ENCODE assay signal across 8 cellular contexts in the genomic region with DNA sequence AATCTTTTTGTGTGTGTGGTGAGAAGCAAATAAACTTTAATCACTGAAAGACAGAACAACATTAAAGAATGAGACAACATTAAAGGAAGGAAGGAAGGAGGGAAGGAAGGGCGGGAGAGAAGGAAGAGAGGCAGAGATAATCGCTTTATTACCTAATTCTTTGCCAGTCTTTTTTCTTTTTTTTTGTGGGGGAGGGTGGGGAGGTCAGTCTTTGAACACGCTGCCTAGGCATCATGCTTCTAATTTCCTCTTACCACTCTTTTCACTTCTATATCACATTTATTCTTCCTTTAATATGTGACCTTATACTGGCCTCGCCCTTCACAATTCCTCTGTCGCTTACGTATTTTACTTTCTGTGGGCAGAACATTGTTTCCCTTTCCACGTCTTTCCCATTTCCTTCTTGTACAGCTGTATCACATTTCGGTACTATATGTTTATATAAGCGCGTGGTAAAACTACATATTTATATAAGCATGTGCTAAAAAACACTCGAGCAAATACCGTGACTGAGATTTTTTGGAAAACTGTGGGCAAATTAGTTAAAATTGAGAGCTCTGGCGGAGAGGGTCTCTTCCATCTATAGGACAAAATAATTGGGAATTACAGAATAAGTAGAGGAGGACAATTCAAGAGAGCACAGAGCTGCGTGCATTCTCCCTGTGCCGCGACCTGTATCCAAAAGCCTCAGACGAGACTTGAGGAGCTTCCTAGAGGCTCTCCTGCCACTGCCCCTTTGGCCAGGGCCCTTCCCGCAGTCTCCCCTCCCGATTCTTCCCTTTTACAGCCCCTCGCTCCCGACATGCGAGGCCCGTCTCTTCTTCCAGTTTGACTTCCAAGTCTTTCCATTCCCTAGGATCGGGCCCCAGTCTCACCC. TPM values are rescaled to one million over a fixed set of nuclear protein-coding genes. Genes with fewer than 3 reads are reported as not detected.
DNase-seq lines count a peak whose midpoint lies in the region; ATAC-seq and TF ChIP-seq lines count a peak whose summit lies in the region.

No MANE protein-coding gene starts in this region.

- H3K4me1 ChIP-seq in HUES6 (ENCODE audit: control insufficient read depth, insufficient read depth, low read length) = peaks cover 6% of the 10 kb centered on the region; the same call in 1 of the 2 replicates
- H3K4me1 ChIP-seq in mammary epithelial cell (ENCODE audit: insufficient read depth, low read length) = no peaks in the 10 kb centered on the region
- H3K4me1 ChIP-seq in thymus (ENCODE audit: control insufficient read depth, insufficient read depth, low read length) = peaks cover 4% of the 10 kb centered on the region

- intact Hi-C loops in mammary epithelial cell (cut with micrococcal nuclease) = no loop called here

- peak overlapping the region; percentile 35 for H3K9ac ChIP-seq in HUES6 (ENCODE audit: low read length)
- no peak overlapping the region for H3K9ac ChIP-seq in mammary epithelial cell (ENCODE audit: insufficient read depth, low read length)

- dilution Hi-C loops in mammary epithelial cell (cut with HindIII; ENCODE audit: low sequenced_read_pairs) = no loop called here

- no peaks in the 10 kb centered on the region for H3K9me3 ChIP-seq in HUES6 (ENCODE audit: control insufficient read depth, insufficient read depth, low read depth, low read length)
- no peaks in the 10 kb centered on the region for H3K9me3 ChIP-seq in mammary epithelial cell (replicated peaks; ENCODE audit: insufficient read depth, low read length)
- no peaks in the 10 kb centered on the region for H3K9me3 ChIP-seq in thymus (ENCODE audit: control insufficient read depth)

- BruUV-seq in mammary epithelial cell (replicated peaks; lab: Mats Ljungman, UMichigan) = no TSS peak

- in situ Hi-C loops in mammary epithelial cell (cut with MboI; ENCODE audit: low sequenced_read_pairs in 2 of 2) = no loop called here

- no peaks in the 10 kb centered on the region for H4K20me1 ChIP-seq in mammary epithelial cell (ENCODE audit: insufficient read depth, low read length)

- H2AFZ ChIP-seq in mammary epithelial cell (ENCODE audit: low read depth, low read length) = peak overlapping the region; percentile 91

- 69% methylated on average over 17 of the region's 24 CpGs for WGBS in mammary epithelial cell (ENCODE audit: low coverage, missing lambda C conversion rate)
- 15% methylated on average over 24 of the region's 24 CpGs for WGBS in thymus

- DNase-seq in mammary epithelial cell (no peak), left kidney (ENCODE audit: low read depth, low spot score) (peak; percentile 66), AML-193 (lab: John Stamatoyannopoulos, UW) (no peak)

- TF ChIP-seq CTCF in C4-2B (conservative IDR thresholded peaks at IDR 0.05) (no peak), mammary epithelial cell (conservative IDR thresholded peaks at IDR 0.05 in 1 of 2, IDR thresholded peaks at IDR 0.05 in 1 of 2; ENCODE audit: extremely low read depth in 1 of 2, insufficient read depth in 1 of 2, low read depth in 1 of 2, low read length in 2 of 2) (no peak)

- no peaks in the 10 kb centered on the region for H3K79me2 ChIP-seq in mammary epithelial cell (ENCODE audit: insufficient read depth, low read length)

- H3K4me3 ChIP-seq in HUES6 (ENCODE audit: low read depth, low read length) = peak overlapping the region; percentile 81
- peak overlapping the region; percentile 18 to 57 (median 57) for H3K4me3 ChIP-seq in mammary epithelial cell (replicated peaks in 1 of 3; ENCODE audit: insufficient read depth in 1 of 3, low read depth in 2 of 3, low read length in 3 of 3)
- peak overlapping the region; percentile 58 for H3K4me3 ChIP-seq in thymus (ENCODE audit: low read length)

- H3K4me2 ChIP-seq in mammary epithelial cell (ENCODE audit: insufficient read depth, low read depth, low read length) = peak overlapping the region; percentile 99

- CTCF ChIA-PET in mammary epithelial cell (lab: Charles Lee; ENCODE audit: low non-redundant PET) = no interaction called here

- no peak for ATAC-seq in HG03175 (IDR thresholded peaks at IDR 0.05; ENCODE audit: unreplicated experiment)
- no peak for ATAC-seq in HG03342 (IDR thresholded peaks at IDR 0.05; ENCODE audit: unreplicated experiment)

- H3K27ac ChIP-seq in C4-2B = peak overlapping the region; percentile 71
- H3K27ac ChIP-seq in HUES6 (ENCODE audit: low read depth, low read length) = no peak overlapping the region
- H3K27ac ChIP-seq in mammary epithelial cell (ENCODE audit: insufficient read depth, low read depth, low read length) = no peak overlapping the region
- H3K27ac ChIP-seq in thymus (ENCODE audit: low read depth) = no peak overlapping the region

- H3K36me3 ChIP-seq in HUES6 (ENCODE audit: control insufficient read depth, insufficient read depth, low read length) (no peaks in the 10 kb centered on the region), mammary epithelial cell (ENCODE audit: insufficient read depth, low read length) (no peaks in the 10 kb centered on the region), thymus (ENCODE audit: control insufficient read depth, insufficient read depth) (no peaks in the 10 kb centered on the region)

- peaks cover 40% of the 10 kb centered on the region for H3K27me3 ChIP-seq in HUES6 (ENCODE audit: control insufficient read depth, insufficient read depth, low read length)
- H3K27me3 ChIP-seq in mammary epithelial cell (ENCODE audit: insufficient read depth, low read length) = peaks cover 16% of the 10 kb centered on the region
- H3K27me3 ChIP-seq in thymus (ENCODE audit: control insufficient read depth, insufficient read depth) = peaks cover 16% of the 10 kb centered on the region

RNA-seq across cellular contexts. Expression of gene PRKAA2, which starts 0.8 kb away (rescaled TPM):
- total RNA-seq in mammary epithelial cell = 1 to 10 TPM in 1 of 2 donors, under 1 TPM in 1; 0.07 to 5.8 TPM
- 0.03 TPM for polyA plus RNA-seq in mammary epithelial cell
- polyA minus RNA-seq in mammary epithelial cell = not detected
- polyA plus RNA-seq in thymus = 1.3 TPM
